1 cellular context compared by ENCODE assay signal in genomic region chr2:219294356-219295351, GRCh38.
TF ChIP-seq lines count a peak whose summit lies in the region.

No MANE protein-coding gene starts in this region.

TF ChIP-seq in HepG2, 621 proteins besides CTCF, POLR2A, EP300 and RAD21 (continued from another document and continues in another):
- TF ChIP-seq ZNF318 (CRISPR knock-in tag; IDR thresholded peaks at IDR 0.05) (no peak), ZNF567 (CRISPR knock-in tag; IDR thresholded peaks at IDR 0.05; ENCODE audit: borderline replicate concordance) (0 out of 2 replicates have a peak, but pooled peaks have one; percentile 69), ATF6 (CRISPR knock-in tag; conservative IDR thresholded peaks at IDR 0.05) (peak; percentile 91), ZNF660 (CRISPR knock-in tag; IDR thresholded peaks at IDR 0.05; ENCODE audit: borderline replicate concordance, low read depth) (no peak), ZFP91 (CRISPR knock-in tag; IDR thresholded peaks at IDR 0.05; ENCODE audit: borderline replicate concordance) (peak; percentile 95), NFIC (IDR thresholded peaks at IDR 0.05; ENCODE audit: low read length) (no peak), ARID3A (IDR thresholded peaks at IDR 0.05; ENCODE audit: low read depth, low read length) (no peak), ZKSCAN8 (CRISPR knock-in tag; IDR thresholded peaks at IDR 0.05; ENCODE audit: borderline replicate concordance) (peak; percentile 87; the same call in 1 of the 2 replicates), FOXO1 (CRISPR knock-in tag; IDR thresholded peaks at IDR 0.05) (peak; percentile 76), MIXL1 (CRISPR knock-in tag; IDR thresholded peaks at IDR 0.05) (peak; percentile 69), ZNF234 (CRISPR knock-in tag; conservative IDR thresholded peaks at IDR 0.05) (0 out of 2 replicates have a peak, but pooled peaks have one; percentile 61), ZNF18 (CRISPR knock-in tag; IDR thresholded peaks at IDR 0.05; ENCODE audit: insufficient replicate concordance) (no peak), GZF1 (CRISPR knock-in tag; IDR thresholded peaks at IDR 0.05) (no peak), MAFG (CRISPR knock-in tag; IDR thresholded peaks at IDR 0.05) (no peak), ZBTB7B (CRISPR knock-in tag; IDR thresholded peaks at IDR 0.05) (peak; percentile 73), ETS1 (CRISPR knock-in tag; IDR thresholded peaks at IDR 0.05) (no peak), ZNF513 (CRISPR knock-in tag; conservative IDR thresholded peaks at IDR 0.05) (peak; percentile 14; the same call in 1 of the 2 replicates), ZNF264 (CRISPR knock-in tag; IDR thresholded peaks at IDR 0.05) (0 out of 2 replicates have a peak, but pooled peaks have one; percentile 36), ZFY (CRISPR knock-in tag; IDR thresholded peaks at IDR 0.05) (peak; percentile 94), TOE1 (CRISPR knock-in tag; IDR thresholded peaks at IDR 0.05) (peak; percentile 84; the same call in 1 of the 2 replicates), ZNF772 (CRISPR knock-in tag; IDR thresholded peaks at IDR 0.05) (peak; percentile 96), ISL2 (CRISPR knock-in tag; IDR thresholded peaks at IDR 0.05) (peak; percentile 78; the same call in 1 of the 2 replicates), SMAD1 (CRISPR knock-in tag; IDR thresholded peaks at IDR 0.05; ENCODE audit: borderline replicate concordance, low read depth) (no peak), HCFC1 (IDR thresholded peaks at IDR 0.05; ENCODE audit: low read depth, low read length) (no peak), MATR3 (CRISPR knock-in tag; IDR thresholded peaks at IDR 0.05) (no peak), CEBPZ (IDR thresholded peaks at IDR 0.05; ENCODE audit: low read length) (no peak), HOXA7 (CRISPR knock-in tag; IDR thresholded peaks at IDR 0.05) (no peak), ZNF652 (CRISPR knock-in tag; IDR thresholded peaks at IDR 0.05; ENCODE audit: borderline replicate concordance, low read depth) (no peak; the same call in 1 of the 2 replicates)
